In the genomic region with DNA sequence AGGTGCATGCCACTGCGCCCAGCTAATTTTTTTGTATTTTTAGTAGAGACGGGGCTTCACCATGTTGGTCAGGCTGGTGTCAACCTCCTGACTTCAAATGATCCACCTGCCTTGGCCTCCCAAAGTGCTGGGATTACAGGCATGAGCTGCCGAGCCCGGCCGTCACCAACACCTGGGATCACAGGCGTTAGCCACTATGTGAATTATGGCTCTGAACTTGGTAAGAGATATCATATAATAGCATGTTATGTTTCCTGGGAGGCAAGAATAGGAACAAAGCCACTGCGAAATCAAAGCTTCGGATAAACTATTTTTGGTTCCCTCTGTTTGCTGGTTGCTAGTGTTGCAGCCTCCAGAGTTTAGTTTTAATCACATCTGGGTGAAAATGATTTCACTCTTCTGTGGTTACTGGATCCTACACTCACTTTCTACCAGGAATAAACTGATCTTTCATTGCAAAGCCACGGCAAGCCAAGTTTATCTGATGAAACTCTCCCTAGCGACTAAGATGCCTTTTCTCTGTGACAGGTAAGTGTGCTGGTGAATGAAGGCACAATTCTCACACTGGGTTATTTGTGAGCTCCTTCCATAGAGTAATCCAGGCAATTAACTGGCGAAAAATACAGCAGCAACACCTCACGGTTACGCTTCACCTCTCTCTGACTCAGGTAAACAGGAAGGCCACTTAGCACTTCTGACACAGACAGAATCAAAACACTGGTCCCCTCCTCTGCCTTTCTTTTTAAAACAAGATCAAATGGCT, we compare ENCODE assay signal across 10 cellular contexts. TPM values are rescaled to one million over a fixed set of nuclear protein-coding genes. Genes with fewer than 3 reads are reported as not detected.
DNase-seq lines count a peak whose midpoint lies in the region; ATAC-seq, FAIRE-seq and TF ChIP-seq lines count a peak whose summit lies in the region.
"Had no signal": no experiment of that assay in that cellular context is flagged by ENCODE, and none has a peak within 500 bp of the region (broad histone marks: within the 10 kb centered on the region; RNA-seq: fewer than 3 reads in every experiment).

No MANE protein-coding gene starts in this region.

- CTCF ChIA-PET in WTC11 (lab: Charles Lee) = no interaction called here

- H3K27ac ChIP-seq in gastroesophageal sphincter (peak overlapping the region in 3 of 4 donors; percentile 15 to 71 (median 50)), skeletal muscle tissue (ENCODE audit: low read depth, low read length) (peak overlapping the region; percentile 90), small intestine (ENCODE audit: low read depth in 1 of 2, low read length in 1 of 2) (peak overlapping the region in 1 of 2 donors; percentile 30)
- H3K27ac ChIP-seq: upper lobe of right lung had no signal

- no peak for TF ChIP-seq EP300 in gastroesophageal sphincter (IDR thresholded peaks at IDR 0.05)

- H3K4me1 ChIP-seq in gastroesophageal sphincter (peaks cover 0 to 24% (median 0%) of the 10 kb centered on the region in 3 donors), skeletal muscle tissue (ENCODE audit: control insufficient read depth in 3 of 3, insufficient read depth in 3 of 3, low read length in 3 of 3) (peaks cover 23 to 64% (median 53%) of the 10 kb centered on the region in 3 donors), small intestine (ENCODE audit: control insufficient read depth in 2 of 2, insufficient read depth in 1 of 2, low read depth in 1 of 2, low read length in 1 of 2) (no peaks in the 10 kb centered on the region)
- H3K4me1 ChIP-seq: upper lobe of right lung had no signal

- H3K36me3 ChIP-seq in gastroesophageal sphincter (peaks cover 0 to 75% of the 10 kb centered on the region in 2 donors), skeletal muscle tissue (ENCODE audit: control insufficient read depth in 3 of 3, insufficient read depth in 3 of 3, low read length in 3 of 3) (peaks cover 26 to 29% (median 28%) of the 10 kb centered on the region in 3 donors), small intestine (ENCODE audit: control insufficient read depth in 2 of 2, insufficient read depth in 2 of 2, low read length in 2 of 2) (peaks cover 0 to 3% of the 10 kb centered on the region in 2 donors)

- TF ChIP-seq CTCF in WTC11 (IDR thresholded peaks at IDR 0.05) (no peak), gastroesophageal sphincter (IDR thresholded peaks at IDR 0.05) (no peak)

- no peak for FAIRE-seq in small intestine (lab: Jason Lieb, UNC)

- TF ChIP-seq POLR2A in gastroesophageal sphincter (IDR thresholded peaks at IDR 0.05) = no peak

- 0 out of 2 replicates have a peak overlapping the region, but pooled peaks have one; percentile 25 for H3K27ac Mint-ChIP-seq in WTC11

- 31 to 53% methylated on average over 6 of the region's 13 CpGs for WGBS in gastroesophageal sphincter (ENCODE audit: low coverage in 1 of 2), 2 donors
- whole genome bisulfite sequencing in small intestine, 3 donors = 82 to 88% (median 87%) methylated on average over 13 of the region's 13 CpGs

- peaks cover 12% of the 10 kb centered on the region; the same call in 1 of the 2 replicates for H3K36me3 Mint-ChIP-seq in WTC11

- no peaks in the 10 kb centered on the region for H3K9me3 ChIP-seq in gastroesophageal sphincter
- H3K9me3 ChIP-seq in skeletal muscle tissue (ENCODE audit: control insufficient read depth in 3 of 3, low read length in 3 of 3) = no peaks in the 10 kb centered on the region
- no peaks in the 10 kb centered on the region for H3K9me3 ChIP-seq in small intestine (ENCODE audit: control insufficient read depth, low read depth)
- H3K9me3 ChIP-seq: upper lobe of right lung had no signal

- no peaks in the 10 kb centered on the region for H3K27me3 Mint-ChIP-seq in WTC11 (ENCODE audit: low read depth)

- POLR2A ChIA-PET in WTC11 (lab: Charles Lee) = no interaction called here

- ATAC-seq in WTC11 (no peak), gastroesophageal sphincter (no peak), GM18519 (IDR thresholded peaks at IDR 0.05; ENCODE audit: low FRiP score, unreplicated experiment) (no peak)
- ATAC-seq: upper lobe of right lung had no signal

- H3K4me1 Mint-ChIP-seq in WTC11 = no peaks in the 10 kb centered on the region

- no peaks in the 10 kb centered on the region for H3K9me3 Mint-ChIP-seq in WTC11

- no peak overlapping the region for H3K4me3 ChIP-seq in gastroesophageal sphincter
- H3K4me3 ChIP-seq in skeletal muscle tissue (ENCODE audit: low read length in 3 of 3) = peak overlapping the region in 1 of 3 donors; percentile 17
- no peak overlapping the region for H3K4me3 ChIP-seq in small intestine (ENCODE audit: low read depth in 1 of 2, low read length in 2 of 2)
- H3K4me3 ChIP-seq: upper lobe of right lung had no signal

- DNase-seq in NCI-H510A treated with DMSO at 0.1 percent for 48 hours (lab: John Stamatoyannopoulos, UW) (peak; percentile 73), NCI-H510A (lab: John Stamatoyannopoulos, UW) (no peak), WTC11 (ENCODE audit: low spot score) (no peak), islet precursor cell (no peak), small intestine (no peak)
- DNase-seq: GDM1, upper lobe of right lung had no signal

- H3K4me3 Mint-ChIP-seq in WTC11 = no peak overlapping the region

- no peaks in the 10 kb centered on the region for H3K27me3 ChIP-seq in gastroesophageal sphincter
- H3K27me3 ChIP-seq in skeletal muscle tissue (ENCODE audit: control insufficient read depth in 3 of 3, insufficient read depth in 3 of 3, low read length in 3 of 3) = no peaks in the 10 kb centered on the region
- no peaks in the 10 kb centered on the region for H3K27me3 ChIP-seq in small intestine (ENCODE audit: control insufficient read depth in 2 of 2, insufficient read depth in 2 of 2, low read length in 2 of 2)
- H3K27me3 ChIP-seq: upper lobe of right lung had no signal

- H3K9ac ChIP-seq in skeletal muscle tissue (ENCODE audit: low read depth in 1 of 3, low read length in 3 of 3) = peak overlapping the region; percentile 40 to 74 (median 68)

TF ChIP-seq in WTC11, 78 proteins besides CTCF, POLR2A, EP300 and RAD21:
- TF ChIP-seq ZNF138 (CRISPR knock-in tag; conservative IDR thresholded peaks at IDR 0.05) = no peak
- TF ChIP-seq, protein P1, sequence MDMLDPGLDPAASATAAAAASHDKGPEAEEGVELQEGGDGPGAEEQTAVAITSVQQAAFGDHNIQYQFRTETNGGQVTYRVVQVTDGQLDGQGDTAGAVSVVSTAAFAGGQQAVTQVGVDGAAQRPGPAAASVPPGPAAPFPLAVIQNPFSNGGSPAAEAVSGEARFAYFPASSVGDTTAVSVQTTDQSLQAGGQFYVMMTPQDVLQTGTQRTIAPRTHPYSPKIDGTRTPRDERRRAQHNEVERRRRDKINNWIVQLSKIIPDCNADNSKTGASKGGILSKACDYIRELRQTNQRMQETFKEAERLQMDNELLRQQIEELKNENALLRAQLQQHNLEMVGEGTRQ (CRISPR knock-in tag; IDR thresholded peaks at IDR 0.05) = no peak
- TF ChIP-seq, protein P2, sequence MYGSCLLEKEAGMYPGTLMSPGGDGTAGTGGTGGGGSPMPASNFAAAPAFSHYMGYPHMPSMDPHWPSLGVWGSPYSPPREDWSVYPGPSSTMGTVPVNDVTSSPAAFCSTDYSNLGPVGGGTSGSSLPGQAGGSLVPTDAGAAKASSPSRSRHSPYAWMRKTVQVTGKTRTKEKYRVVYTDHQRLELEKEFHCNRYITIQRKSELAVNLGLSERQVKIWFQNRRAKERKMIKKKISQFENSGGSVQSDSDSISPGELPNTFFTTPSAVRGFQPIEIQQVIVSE (CRISPR knock-in tag; IDR thresholded peaks at IDR 0.05; ENCODE audit: borderline replicate concordance) = no peak

RNA-seq across cellular contexts. Expression of gene SNRNP35, which starts 16.7 kb away (rescaled TPM):
- 19.1 to 21.3 TPM (median 20.0 TPM) in 3 replicates for total RNA-seq in WTC11 (2021)
- total RNA-seq in gastroesophageal sphincter = 10 to 100 TPM; 16.3 to 17.6 (median 17.5) TPM
- 15.7 TPM for total RNA-seq in skeletal muscle tissue
- polyA plus RNA-seq in small intestine = 10 to 100 TPM; 25.0 to 51.4 (median 33.2) TPM

RNA-seq across cellular contexts. Expression of gene RILPL2, which starts 38.2 kb away (rescaled TPM):
- total RNA-seq in WTC11 (2021) (1.1 to 1.4 TPM (median 1.2 TPM) in 3 replicates), gastroesophageal sphincter (1 to 10 TPM; 6.2 to 9.2 (median 7.9) TPM), skeletal muscle tissue (1.0 TPM)
- polyA plus RNA-seq in small intestine = 1 to 10 TPM in 2 of 3 donors, under 1 TPM in 1; 0.45 to 5.1 (median 2.7) TPM

RNA-seq across cellular contexts. Expression of gene RILPL1, which starts 58.8 kb away (rescaled TPM):
- total RNA-seq in WTC11 (2021) = 8.2 to 10.6 TPM (median 10.1 TPM) in 3 replicates
- total RNA-seq in gastroesophageal sphincter = 10 to 100 TPM; 10.8 to 46.1 (median 24.3) TPM
- 5.2 TPM for total RNA-seq in skeletal muscle tissue
- polyA plus RNA-seq in small intestine = 1 to 10 TPM; 1.1 to 3.9 (median 3.5) TPM
